In the genomic region with DNA sequence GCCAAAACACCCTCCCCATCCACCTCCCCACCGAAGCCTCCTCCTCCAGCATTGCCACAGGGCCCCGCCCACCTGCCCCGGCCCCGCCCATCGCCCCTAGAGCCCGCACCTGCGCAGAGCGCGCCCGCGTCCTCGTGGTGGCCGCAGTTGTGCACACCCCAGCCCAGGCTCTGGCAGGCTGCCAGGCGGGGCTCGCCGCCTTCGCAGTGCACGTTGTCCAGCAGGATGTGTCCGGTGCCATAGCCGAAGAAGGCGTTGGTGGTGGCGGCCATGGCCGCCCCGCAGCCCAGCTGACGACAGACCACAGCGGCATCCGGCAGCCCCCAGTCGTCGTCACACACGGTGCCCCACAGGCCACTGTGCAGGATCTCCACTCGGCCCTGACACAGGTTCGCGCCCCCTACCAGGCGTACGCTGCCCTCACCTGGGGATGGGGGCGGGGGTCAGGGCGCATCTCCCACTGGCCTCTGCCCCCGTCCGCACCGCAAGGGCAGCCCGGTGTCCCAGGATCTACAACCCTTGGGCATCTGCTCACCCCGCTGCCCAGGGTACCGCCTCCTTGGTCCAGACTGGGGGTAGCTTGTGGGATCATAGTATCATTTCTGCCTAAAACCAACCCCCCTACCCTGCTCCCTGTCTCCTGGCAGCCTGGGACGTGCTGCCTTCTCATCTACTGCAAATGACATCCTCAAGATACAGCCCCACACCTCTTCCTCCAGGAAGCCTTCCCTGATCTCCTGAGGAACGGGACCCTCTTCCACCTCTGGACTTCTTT, we compare ENCODE assay signal across 7 cellular contexts. TPM values are rescaled to one million over a fixed set of nuclear protein-coding genes. Genes with fewer than 3 reads are reported as not detected.
DNase-seq lines count a peak whose midpoint lies in the region; ATAC-seq and TF ChIP-seq lines count a peak whose summit lies in the region.

No MANE protein-coding gene starts in this region.

- peak overlapping the region; percentile 55 for H3K4me3 ChIP-seq in colonic mucosa
- H3K4me3 ChIP-seq in lower lobe of right lung = peak overlapping the region; percentile 56

- H3K9ac ChIP-seq in colonic mucosa (ENCODE audit: low read depth in 2 of 2, low read length in 2 of 2) = peak overlapping the region; percentile 61 to 62

- intact Hi-C loops in colonic mucosa (cut with DNase I) (no loop called here), lower lobe of right lung (cut with DNase I) (no loop called here)

- H3K36me3 ChIP-seq in colonic mucosa = no peaks in the 10 kb centered on the region
- H3K36me3 ChIP-seq in lower lobe of right lung = no peaks in the 10 kb centered on the region

- H3K4me1 ChIP-seq in colonic mucosa (no peaks in the 10 kb centered on the region), lower lobe of right lung (peaks cover 18% of the 10 kb centered on the region)

- no peaks in the 10 kb centered on the region for H3K27me3 ChIP-seq in colonic mucosa
- no peaks in the 10 kb centered on the region for H3K27me3 ChIP-seq in lower lobe of right lung (ENCODE audit: low read depth)

- ATAC-seq in GM18511 (IDR thresholded peaks at IDR 0.05; ENCODE audit: unreplicated experiment) (peak; percentile 39), lower lobe of right lung (peak; percentile 69 to 71)

- peak; percentile 71 to 81 for DNase-seq in NCI-H1930 (lab: John Stamatoyannopoulos, UW)
- peak; percentile 89 for DNase-seq in activated CD4-positive, alpha-beta T cell treated with anti-CD3 and anti-CD28 coated beads for 48 hours
- DNase-seq in colonic mucosa = peak; percentile 93
- peak; percentile 89 for DNase-seq in lower lobe of right lung
- DNase-seq in stimulated activated CD8-positive, alpha-beta memory T cell treated with anti-CD3 and anti-CD28 coated beads, Interleukin-12 subunit alpha, Interleukin-12 subunit beta, amount 100 ng/mL, for 4 hours (ENCODE audit: low read depth) = peak; percentile 75
- DNase-seq in DMS79 (lab: John Stamatoyannopoulos, UW) = no peak

- no peaks in the 10 kb centered on the region for H3K9me3 ChIP-seq in colonic mucosa
- no peaks in the 10 kb centered on the region for H3K9me3 ChIP-seq in lower lobe of right lung

- TF ChIP-seq CTCF in colonic mucosa (IDR thresholded peaks at IDR 0.05) (no peak), lower lobe of right lung (IDR thresholded peaks at IDR 0.05) (no peak)

- H3K27ac ChIP-seq in colonic mucosa (no peak overlapping the region), lower lobe of right lung (no peak overlapping the region)

RNA-seq across cellular contexts. Expression of a gene that starts 11.9 kb away (rescaled TPM):
- total RNA-seq in colonic mucosa = under 1 TPM; 0.42 to 0.45 TPM
- total RNA-seq in lower lobe of right lung = 1.7 TPM

RNA-seq across cellular contexts. Expression of a gene that starts 27.2 kb away (rescaled TPM):
- total RNA-seq in colonic mucosa (10 to 100 TPM in 1 of 2 donors, 1 to 10 TPM in 1; 4.8 to 13.9 TPM), lower lobe of right lung (not detected)

RNA-seq across cellular contexts. Expression of a gene that starts 38.8 kb away (rescaled TPM):
- total RNA-seq in colonic mucosa = 100 to 1,000 TPM; 104 to 121 TPM
- total RNA-seq in lower lobe of right lung = 97.1 TPM
